23 cellular contexts compared by ENCODE assay signal in the genomic region with DNA sequence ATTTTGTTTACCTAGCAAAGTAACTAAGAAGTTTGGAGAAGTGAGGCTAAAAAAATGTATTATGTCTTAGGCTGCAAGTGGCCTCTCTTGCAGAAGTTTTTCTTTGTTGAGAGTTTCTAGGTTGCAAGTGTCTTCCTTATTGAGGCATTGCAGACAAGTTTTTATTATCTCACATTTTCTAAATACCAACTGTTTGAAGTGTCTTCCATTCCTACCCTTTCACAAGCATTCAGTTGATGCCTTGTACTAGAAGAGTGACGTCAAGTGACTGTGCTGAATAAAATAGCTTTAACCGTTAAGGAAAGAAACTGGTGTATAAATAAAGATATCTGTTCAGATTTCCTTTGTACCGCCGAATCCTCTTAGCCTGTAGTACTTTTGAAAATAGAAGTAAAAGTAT.
DNase-seq lines count a peak whose midpoint lies in the region; ATAC-seq and TF ChIP-seq lines count a peak whose summit lies in the region.
"Had no signal": no experiment of that assay in that cellular context is flagged by ENCODE, and none has a peak within 500 bp of the region (broad histone marks: within the 10 kb centered on the region; RNA-seq: fewer than 3 reads in every experiment).

No MANE protein-coding gene starts in this region.

- no peak overlapping the region for H3K23ac ChIP-seq in mesenchymal stem cell (ENCODE audit: low read length in 2 of 2)

- no peaks in the 10 kb centered on the region for H3K27me3 Mint-ChIP-seq in chondrocyte (ENCODE audit: low read depth)
- H3K27me3 Mint-ChIP-seq: CD4-positive, alpha-beta T cell had no signal

- ATAC-seq in upper lobe of right lung: peak; percentile 58
- ATAC-seq in GM18511 (IDR thresholded peaks at IDR 0.05; ENCODE audit: unreplicated experiment): no peak
- no peak for ATAC-seq in omental fat pad (ENCODE audit: low FRiP score)
- ATAC-seq in foreskin keratinocyte: no peak
- ATAC-seq: A549 had no signal

- no peaks in the 10 kb centered on the region for H3K27me3 ChIP-seq in mesenchymal stem cell (ENCODE audit: control insufficient read depth in 1 of 2, insufficient read depth in 1 of 2, low read length in 2 of 2)
- no peaks in the 10 kb centered on the region for H3K27me3 ChIP-seq in upper lobe of right lung
- no peaks in the 10 kb centered on the region for H3K27me3 ChIP-seq in foreskin keratinocyte
- H3K27me3 ChIP-seq: BLaER1, SJCRH30 had no signal

- no peak for TF ChIP-seq CTCF in chondrocyte (IDR thresholded peaks at IDR 0.05)
- TF ChIP-seq CTCF in upper lobe of right lung (IDR thresholded peaks at IDR 0.05): no peak
- no peak for TF ChIP-seq CTCF in omental fat pad (IDR thresholded peaks at IDR 0.05)
- no peak for TF ChIP-seq CTCF in foreskin keratinocyte (conservative IDR thresholded peaks at IDR 0.05)

- H3K9ac ChIP-seq in mesenchymal stem cell (ENCODE audit: low read length): no peak overlapping the region
- H3K9ac ChIP-seq: BLaER1 had no signal

- H3K9me3 Mint-ChIP-seq in chondrocyte (ENCODE audit: low read depth): peaks cover 19% of the 10 kb centered on the region

- peaks cover 17% of the 10 kb centered on the region for H3K36me3 Mint-ChIP-seq in chondrocyte (ENCODE audit: low read depth)

- peak; percentile 31 for DNase-seq in EL
- no peak for DNase-seq in chondrocyte (ENCODE audit: low spot score)
- peak; percentile 41 for DNase-seq in mesenchymal stem cell
- no peak for DNase-seq in upper lobe of right lung
- no peak for DNase-seq in omental fat pad (ENCODE audit: low spot score)
- no peak for DNase-seq in foreskin keratinocyte
- DNase-seq: Caco-2; CD4-positive, alpha-beta T cell; DMS 273 treated with DMSO at 0.1 percent for 48 hours; DND-41; Karpas-422; MV-4-11; NCI-H1105 treated with DMSO at 0.1 percent for 48 hours; NCI-H1694; NCI-H2081; NCI-H2171; NCI-H345; NCI-H524; NCI-H82; SJCRH30 had no signal

- no peak overlapping the region for H3K14ac ChIP-seq in mesenchymal stem cell (ENCODE audit: low read length in 2 of 2)

- no peak overlapping the region for H3K18ac ChIP-seq in mesenchymal stem cell (ENCODE audit: low read depth in 1 of 2, low read length in 2 of 2)

- no peak overlapping the region for H2BK120ac ChIP-seq in mesenchymal stem cell (ENCODE audit: low read depth, low read length)

- WGBS in mesenchymal stem cell: 97% methylated on average over 4 of the region's 4 CpGs

- H3K36me3 ChIP-seq in mesenchymal stem cell (ENCODE audit: control insufficient read depth in 1 of 2, insufficient read depth in 2 of 2, low read depth in 1 of 2, low read length in 2 of 2) (peaks cover 3 to 6% of the 10 kb centered on the region in 2 experiments), upper lobe of right lung (no peaks in the 10 kb centered on the region)
- H3K36me3 ChIP-seq: SJCRH30 had no signal

- H3K4me1 ChIP-seq in mesenchymal stem cell (ENCODE audit: control insufficient read depth, insufficient read depth, low read depth, low read length): no peaks in the 10 kb centered on the region
- no peaks in the 10 kb centered on the region for H3K4me1 ChIP-seq in upper lobe of right lung
- H3K4me1 ChIP-seq in foreskin keratinocyte: no peaks in the 10 kb centered on the region
- H3K4me1 ChIP-seq: A549, BLaER1, Caco-2, SJCRH30 had no signal

- no peak overlapping the region for H3K4me3 ChIP-seq in mesenchymal stem cell (ENCODE audit: insufficient read depth in 1 of 2, low read depth in 1 of 2, low read length in 2 of 2)
- no peak overlapping the region for H3K4me3 ChIP-seq in upper lobe of right lung
- H3K4me3 ChIP-seq: A549, BLaER1, SJCRH30 had no signal

- H3K27ac ChIP-seq in mesenchymal stem cell (ENCODE audit: low read length, poor library complexity, severe bottlenecking) (no peak overlapping the region), upper lobe of right lung (no peak overlapping the region), foreskin keratinocyte (no peak overlapping the region)
- H3K27ac ChIP-seq: A549, BLaER1, SJCRH30 had no signal

- no peak overlapping the region for H4K91ac ChIP-seq in mesenchymal stem cell (ENCODE audit: low read length)

- no peak overlapping the region for H3K4ac ChIP-seq in mesenchymal stem cell (ENCODE audit: low read depth in 1 of 2, low read length in 2 of 2)

- H3K27ac Mint-ChIP-seq in chondrocyte (ENCODE audit: unreplicated experiment): peak overlapping the region; percentile 37
- H3K27ac Mint-ChIP-seq: CD4-positive, alpha-beta T cell had no signal

- H2BK15ac ChIP-seq in mesenchymal stem cell (ENCODE audit: low read depth, poor library complexity, severe bottlenecking): no peak overlapping the region

- no peak overlapping the region for H2AFZ ChIP-seq in mesenchymal stem cell (ENCODE audit: low read depth, low read length)

- no peak overlapping the region for H3K4me2 ChIP-seq in mesenchymal stem cell (ENCODE audit: low read length, poor library complexity, severe bottlenecking)
- H3K4me2 ChIP-seq: A549, BLaER1 had no signal

- no peak overlapping the region for H2BK12ac ChIP-seq in mesenchymal stem cell (ENCODE audit: low read length in 2 of 2)

- no peak overlapping the region for H2BK5ac ChIP-seq in mesenchymal stem cell (ENCODE audit: low read depth, low read length, poor library complexity, severe bottlenecking)

- intact Hi-C loops in upper lobe of right lung (cut with DNase I): no loop called here

- peaks cover 29% of the 10 kb centered on the region for H3K79me1 ChIP-seq in mesenchymal stem cell (replicated peaks; ENCODE audit: low read length, poor library complexity, severe bottlenecking)

- no peak overlapping the region for H3K4me3 Mint-ChIP-seq in chondrocyte (ENCODE audit: unreplicated experiment)
- H3K4me3 Mint-ChIP-seq: CD4-positive, alpha-beta T cell had no signal

- H2AK5ac ChIP-seq in mesenchymal stem cell (ENCODE audit: low read length, severe bottlenecking): no peak overlapping the region

- H3K9me3 ChIP-seq in mesenchymal stem cell (ENCODE audit: control insufficient read depth, low read length) (peaks cover 15% of the 10 kb centered on the region), upper lobe of right lung (no peaks in the 10 kb centered on the region)
- H3K9me3 ChIP-seq: Caco-2 had no signal

- peaks cover 39% of the 10 kb centered on the region for H3K4me1 Mint-ChIP-seq in chondrocyte (ENCODE audit: low read depth)

- no peak overlapping the region for H4K8ac ChIP-seq in mesenchymal stem cell (ENCODE audit: low read length)

Comparison
In these comparisons a context has a peak if more than half of its experiments do, and no peak if none do; other contexts are left out.
1. DNase-seq: peak in EL (single experiment) and mesenchymal stem cell (single experiment); none in chondrocyte (single experiment), upper lobe of right lung (single experiment), omental fat pad (single experiment) and foreskin keratinocyte (0 of 2).